8 cellular contexts compared by ENCODE assay signal in genomic region chr12:8950287-8950574, GRCh38.
A peak's percentile ranks its signal among the peaks of the same experiment; 100 is the strongest.
DNase-seq lines count a peak whose midpoint lies in the region; ATAC-seq and TF ChIP-seq lines count a peak whose summit lies in the region.

No MANE protein-coding gene starts in this region.

- peaks cover 32% of the 10 kb centered on the region for H3K36me3 Mint-ChIP-seq in nephron progenitor cell (ENCODE audit: low read depth)

- H3K4me3 Mint-ChIP-seq in nephron progenitor cell, result peak overlapping the region; percentile 98

- peaks cover 27% of the 10 kb centered on the region for H3K9me3 Mint-ChIP-seq in nephron progenitor cell

- H3K27ac ChIP-seq in coronary artery, result peak overlapping the region; percentile 94 to 95

- peaks cover 7% of the 10 kb centered on the region for H3K27me3 Mint-ChIP-seq in nephron progenitor cell (ENCODE audit: low read depth, poor library complexity)

- peaks cover 39% of the 10 kb centered on the region for H3K4me1 Mint-ChIP-seq in nephron progenitor cell

- H3K27ac Mint-ChIP-seq in nephron progenitor cell, result peak overlapping the region; percentile 99

- peak; percentile 17 for ATAC-seq in GM19395 (IDR thresholded peaks at IDR 0.05; ENCODE audit: unreplicated experiment)
- no peak for ATAC-seq in GM18909 (IDR thresholded peaks at IDR 0.05; ENCODE audit: poor library complexity, unreplicated experiment)

- peak overlapping the region; percentile 95 for H3K4me3 ChIP-seq in AG09309 (ENCODE audit: control insufficient read depth, low read depth, low read length)
- peak overlapping the region; percentile 97 for H3K4me3 ChIP-seq in NB4 (ENCODE audit: low read depth, low read length)
- H3K4me3 ChIP-seq in coronary artery, result peak overlapping the region; percentile 76

- DNase-seq in AG09309 (ENCODE audit: low read depth), result no peak
- DNase-seq in NB4 (ENCODE audit: low read depth), result no peak
- DNase-seq in coronary artery (ENCODE audit: low spot score), result no peak
- DNase-seq in nephron progenitor cell, result no peak
- DNase-seq in NCI-H446 treated with DMSO at 0.1 percent for 48 hours (lab: John Stamatoyannopoulos, UW), result no peak
- no peak for DNase-seq in midbrain (lab: John Stamatoyannopoulos, UW)

- TF ChIP-seq POLR2A in NB4 (IDR thresholded peaks at IDR 0.05; ENCODE audit: extremely low read depth, insufficient read length), result no peak

- TF ChIP-seq CTCF in AG09309 (IDR thresholded peaks at IDR 0.05; ENCODE audit: control insufficient read depth, insufficient read depth, low read depth, low read length, missing control alignments) (no peak), NB4 (IDR thresholded peaks at IDR 0.05; ENCODE audit: low read depth, low read length) (no peak), coronary artery (IDR thresholded peaks at IDR 0.05) (no peak), nephron progenitor cell (IDR thresholded peaks at IDR 0.05) (no peak)
